15 cellular contexts compared by ENCODE assay signal in genomic region chr9:108547736-108548135, GRCh38.
A peak's percentile ranks its signal among the peaks of the same experiment; 100 is the strongest.
DNase-seq lines count a peak whose midpoint lies in the region; ATAC-seq and TF ChIP-seq lines count a peak whose summit lies in the region.
"Had no signal": no experiment of that assay in that cellular context is flagged by ENCODE, and none has a peak within 500 bp of the region (broad histone marks: within the 10 kb centered on the region; RNA-seq: fewer than 3 reads in every experiment).

No MANE protein-coding gene starts in this region.

- no peak overlapping the region for H3K4me3 ChIP-seq in PC-9
- no peak overlapping the region for H3K4me3 ChIP-seq in epithelial cell of esophagus (ENCODE audit: low read length)
- no peak overlapping the region for H3K4me3 ChIP-seq in suprapubic skin
- H3K4me3 ChIP-seq: HAP-1 had no signal

- no peaks in the 10 kb centered on the region for H3K9me3 ChIP-seq in PC-9 (ENCODE audit: insufficient read depth, low read depth)
- H3K9me3 ChIP-seq in suprapubic skin: no peaks in the 10 kb centered on the region
- H3K9me3 ChIP-seq: HAP-1 had no signal

- DNase-seq in ELR (ENCODE audit: low read depth) (peak; percentile 25), PC-9 (no peak), epithelial cell of esophagus (ENCODE audit: low read depth) (peak; percentile 43), suprapubic skin (ENCODE audit: low spot score in 2 of 2) (no peak), NCI-H2029 treated with DMSO at 0.1 percent for 48 hours (lab: John Stamatoyannopoulos, UW) (no peak)
- DNase-seq: C1 segment of cervical spinal cord; CD4-positive, alpha-beta T cell; DMS79 treated with DMSO at 0.1 percent for 48 hours; EL; GDM1; HFFc6 had no signal

- intact Hi-C loops in PC-9 (cut with micrococcal nuclease; ENCODE audit: unreplicated experiment): no loop called here

- H3K4me1 ChIP-seq in PC-9 (replicated peaks; ENCODE audit: insufficient read depth) (peaks cover 57% of the 10 kb centered on the region), suprapubic skin (peaks cover 43% of the 10 kb centered on the region)

- WGBS in suprapubic skin: 92% methylated on average over 4 of the region's 4 CpGs

- TF ChIP-seq CTCF in PC-9 (conservative IDR thresholded peaks at IDR 0.05): no peak
- no peak for TF ChIP-seq CTCF in epithelial cell of esophagus (IDR thresholded peaks at IDR 0.05; ENCODE audit: insufficient read depth, low read depth, low read length, missing control alignments)
- no peak for TF ChIP-seq CTCF in suprapubic skin (IDR thresholded peaks at IDR 0.05)

- H2AFZ ChIP-seq in PC-9: no peak overlapping the region

- H4K20me1 ChIP-seq in PC-9 (ENCODE audit: insufficient read depth): no peaks in the 10 kb centered on the region

- no peaks in the 10 kb centered on the region for H3K9me2 ChIP-seq in PC-9 (ENCODE audit: insufficient read depth)

- BruUV-seq in PC-9 (replicated peaks; lab: Mats Ljungman, UMichigan): no TSS peak

- H3F3A ChIP-seq in PC-9 (ENCODE audit: insufficient read depth, low read depth): peaks cover 46% of the 10 kb centered on the region

- no peak overlapping the region for H3K4me2 ChIP-seq in PC-9

- TF ChIP-seq POLR2A in suprapubic skin (IDR thresholded peaks at IDR 0.05): no peak

- H3K79me2 ChIP-seq in PC-9 (ENCODE audit: low read depth): no peaks in the 10 kb centered on the region

- peak overlapping the region; percentile 99; the same call in 1 of the 2 replicates for H3K27ac ChIP-seq in PC-9
- peak overlapping the region; percentile 87 for H3K27ac ChIP-seq in suprapubic skin

- no peaks in the 10 kb centered on the region for H3K36me3 ChIP-seq in PC-9 (ENCODE audit: low read depth)
- no peaks in the 10 kb centered on the region for H3K36me3 ChIP-seq in suprapubic skin
- H3K36me3 ChIP-seq: HAP-1 had no signal

- no peak for TF ChIP-seq EP300 in suprapubic skin (IDR thresholded peaks at IDR 0.05)

- POLR2A ChIA-PET in PC-9 (lab: Charles Lee; ENCODE audit: unreplicated experiment): interaction anchor here (0.6 kb wide), 1 partner anchor 10 kb away, joined by 6 read pairs; no protein-coding TSS in a partner anchor

- H3K27me3 ChIP-seq in PC-9 (ENCODE audit: insufficient read depth, low read depth) (no peaks in the 10 kb centered on the region), suprapubic skin (no peaks in the 10 kb centered on the region)

- CTCF ChIA-PET in PC-9 (lab: Charles Lee): no interaction called here

- ATAC-seq in GM19452 (IDR thresholded peaks at IDR 0.05; ENCODE audit: unreplicated experiment): no peak
- ATAC-seq in SK-N-SH treated with all-trans-retinoic acid at 6 μM for 48 hours: no peak
- ATAC-seq: HepG2 had no signal

TF ChIP-seq in SK-N-SH treated with all-trans-retinoic acid at 6 μM for 48 hours, 23 proteins besides CTCF, POLR2A, EP300 and RAD21:
- TF ChIP-seq CREB5 (CRISPR knock-in tag; IDR thresholded peaks at IDR 0.05; ENCODE audit: low read depth): no peak
- no peak for TF ChIP-seq PATZ1 (CRISPR knock-in tag; IDR thresholded peaks at IDR 0.05; ENCODE audit: borderline replicate concordance)
- TF ChIP-seq ISL1 (CRISPR knock-in tag; IDR thresholded peaks at IDR 0.05): no peak
- TF ChIP-seq TOX (CRISPR knock-in tag; IDR thresholded peaks at IDR 0.05; ENCODE audit: borderline replicate concordance): no peak
- TF ChIP-seq POU6F1 (CRISPR knock-in tag; IDR thresholded peaks at IDR 0.05; ENCODE audit: borderline replicate concordance, low read depth): no peak
- TF ChIP-seq ZNF70 (CRISPR knock-in tag; IDR thresholded peaks at IDR 0.05): no peak
- TF ChIP-seq ZFP30 (CRISPR knock-in tag; IDR thresholded peaks at IDR 0.05): no peak
- no peak for TF ChIP-seq OSR1 (CRISPR knock-in tag; IDR thresholded peaks at IDR 0.05)
- no peak for TF ChIP-seq ZNF565 (CRISPR knock-in tag; conservative IDR thresholded peaks at IDR 0.05; ENCODE audit: low read depth)
- TF ChIP-seq TSHZ2 (CRISPR knock-in tag; IDR thresholded peaks at IDR 0.05): no peak
- TF ChIP-seq GLIS3 (CRISPR knock-in tag; IDR thresholded peaks at IDR 0.05): no peak
- TF ChIP-seq ZFP3 (CRISPR knock-in tag; IDR thresholded peaks at IDR 0.05): no peak
- TF ChIP-seq ZC3H10 (CRISPR knock-in tag; IDR thresholded peaks at IDR 0.05): no peak
- TF ChIP-seq SNAI2 (CRISPR knock-in tag; IDR thresholded peaks at IDR 0.05): no peak
- TF ChIP-seq ARNTL (CRISPR knock-in tag; IDR thresholded peaks at IDR 0.05; ENCODE audit: borderline replicate concordance, low read depth): no peak
- no peak for TF ChIP-seq RARB (CRISPR knock-in tag; IDR thresholded peaks at IDR 0.05)
- no peak for TF ChIP-seq ESRRG (CRISPR knock-in tag; IDR thresholded peaks at IDR 0.05)

Comparison
In these comparisons a context has a peak if more than half of its experiments do, and no peak if none do; other contexts are left out.
1. DNase-seq: peak in ELR (single experiment) and epithelial cell of esophagus (single experiment); none in PC-9 (0 of 2), suprapubic skin (0 of 2) and NCI-H2029 treated with DMSO at 0.1 percent for 48 hours (single experiment).